Comparison of ENCODE assay signal across 8 cellular contexts in the genomic region with DNA sequence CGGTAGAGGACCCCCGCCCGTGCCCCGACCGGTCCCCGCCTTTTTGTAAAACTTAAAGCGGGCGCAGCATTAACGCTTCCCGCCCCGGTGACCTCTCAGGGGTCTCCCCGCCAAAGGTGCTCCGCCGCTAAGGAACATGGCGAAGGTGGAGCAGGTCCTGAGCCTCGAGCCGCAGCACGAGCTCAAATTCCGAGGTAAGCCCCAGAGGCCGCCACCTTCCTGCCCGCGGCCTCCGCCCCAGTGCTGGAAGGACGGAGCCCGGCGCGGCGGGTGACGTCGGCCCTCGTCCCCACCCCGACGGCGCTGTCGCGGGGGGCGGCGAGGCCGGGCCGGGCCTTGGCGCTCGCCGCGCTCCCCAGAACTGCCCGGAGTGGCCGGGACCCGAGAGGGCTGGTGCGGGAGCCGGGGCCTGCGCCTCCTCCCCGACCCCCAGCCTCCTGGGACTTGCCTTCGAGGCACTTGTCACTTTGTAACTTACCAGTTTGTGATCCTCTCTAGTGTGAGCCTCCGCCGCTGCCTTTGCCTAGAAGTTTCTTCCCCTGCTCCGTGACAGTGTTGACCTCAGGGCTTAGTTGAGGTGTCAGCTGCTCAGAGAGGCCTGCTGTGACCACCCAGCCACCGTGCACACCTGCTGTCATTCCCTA. TPM values are rescaled to one million over a fixed set of nuclear protein-coding genes. Genes with fewer than 3 reads are reported as not detected.
DNase-seq lines count a peak whose midpoint lies in the region; ATAC-seq and TF ChIP-seq lines count a peak whose summit lies in the region.

No MANE protein-coding gene starts in this region.

- ATAC-seq in GM21737 (IDR thresholded peaks at IDR 0.05; ENCODE audit: unreplicated experiment) (peak; percentile 30), IMR-90 (ENCODE audit: low read depth) (peak; percentile 64), Right ventricle myocardium inferior (peak; percentile 45)
- ATAC-seq in activated T-cell treated with anti-CD3 and anti-CD28 coated beads, Interleukin-2, amount 50 U/mL, for 4 hours: peak; percentile 48 to 54

- H3K23ac ChIP-seq in IMR-90 (ENCODE audit: low read depth, low read length) (peak overlapping the region; percentile 99), trophoblast cell (ENCODE audit: low read length) (no peak overlapping the region)

- H3K9ac ChIP-seq in IMR-90 (ENCODE audit: low read depth, low read length): peak overlapping the region; percentile 97
- peak overlapping the region; percentile 100 for H3K9ac ChIP-seq in trophoblast cell (ENCODE audit: low read length)

- H2BK20ac ChIP-seq in IMR-90 (ENCODE audit: low read depth, low read length): no peak overlapping the region

- H3K4me3 ChIP-seq in IMR-90 (ENCODE audit: insufficient read depth, low read depth, low read length): peak overlapping the region; percentile 87
- H3K4me3 ChIP-seq in trophoblast cell (ENCODE audit: low read depth, low read length): peak overlapping the region; percentile 93

- H3K4me3 Mint-ChIP-seq in activated T-cell treated with anti-CD3 and anti-CD28 coated beads, Interleukin-2, amount 50 U/mL, for 4 hours: peak overlapping the region; percentile 96

- peaks cover 16% of the 10 kb centered on the region for H3K79me2 ChIP-seq in trophoblast cell (ENCODE audit: control insufficient read depth, insufficient read depth, low read length, poor library complexity)

- in situ Hi-C loops in IMR-90 (cut with MboI; ENCODE audit: low sequenced_read_pairs): no loop called here

- POLR2A ChIA-PET in IMR-90 (lab: Charles Lee; ENCODE audit: unreplicated experiment): interaction anchor here (0.8 to 1.1 kb wide), 2 partner anchors 13 to 25 kb away, joined by 3 to 5 read pairs; no protein-coding TSS in a partner anchor

- H2AFZ ChIP-seq in IMR-90 (replicated peaks; ENCODE audit: low read length, poor library complexity) (peak overlapping the region; percentile 99), trophoblast cell (ENCODE audit: insufficient read depth, low read length, poor library complexity) (peak overlapping the region; percentile 89)

- peaks cover 6% of the 10 kb centered on the region; the same call in 1 of the 2 replicates for H3K36me3 ChIP-seq in IMR-90 (ENCODE audit: control insufficient read depth, insufficient read depth, low read length)
- no peaks in the 10 kb centered on the region for H3K36me3 ChIP-seq in trophoblast cell (ENCODE audit: control insufficient read depth in 1 of 2, insufficient read depth in 2 of 2, low read length in 2 of 2)

- no peak overlapping the region for H2BK12ac ChIP-seq in trophoblast cell (ENCODE audit: low read length)

- H3K4me2 ChIP-seq in IMR-90 (ENCODE audit: low read depth, low read length): peak overlapping the region; percentile 99
- H3K4me2 ChIP-seq in trophoblast cell (ENCODE audit: low read length): peak overlapping the region; percentile 91

- no peaks in the 10 kb centered on the region for H3K27me3 ChIP-seq in IMR-90 (ENCODE audit: control insufficient read depth, insufficient read depth, low read length)
- no peaks in the 10 kb centered on the region for H3K27me3 ChIP-seq in trophoblast cell (ENCODE audit: insufficient read depth, low read length)

- peak overlapping the region; percentile 68 for H2BK120ac ChIP-seq in IMR-90 (ENCODE audit: low read depth, low read length)
- H2BK120ac ChIP-seq in trophoblast cell (ENCODE audit: insufficient read depth, low read length, poor library complexity): peak overlapping the region; percentile 88

- WGBS in IMR-90 (ENCODE audit: extremely low coverage in 2 of 2, insufficient read length in 1 of 2), 2 experiments: 3% methylated on average over 22 of the region's 56 CpGs; no CpG with 5 or more reads in 1 of the 2 experiments
- WGBS in trophoblast cell (ENCODE audit: extremely low coverage, insufficient coverage, insufficient read length): no CpG with 5 or more reads among the region's 56 CpGs

- H3K4ac ChIP-seq in IMR-90 (ENCODE audit: low read depth, low read length) (peak overlapping the region; percentile 98), trophoblast cell (ENCODE audit: low read depth, low read length) (peak overlapping the region; percentile 97)

- H3K14ac ChIP-seq in IMR-90 (replicated peaks; ENCODE audit: low read depth, low read length): peak overlapping the region; percentile 99
- H3K14ac ChIP-seq in trophoblast cell (ENCODE audit: low read length): peak overlapping the region; percentile 99

- H4K91ac ChIP-seq in IMR-90 (ENCODE audit: insufficient read depth, low read depth, low read length) (peak overlapping the region; percentile 98), trophoblast cell (ENCODE audit: low read depth, low read length) (peak overlapping the region; percentile 97)

- dilution Hi-C loops in IMR-90 (cut with HindIII; ENCODE audit: low sequenced_read_pairs, unreplicated experiment): no loop called here

- H3K4me1 ChIP-seq in IMR-90 (ENCODE audit: control insufficient read depth, insufficient read depth, low read length) (peaks cover 8% of the 10 kb centered on the region), trophoblast cell (ENCODE audit: control insufficient read depth in 1 of 2, insufficient read depth in 2 of 2, low read length in 2 of 2) (peaks cover 2 to 9% of the 10 kb centered on the region in 2 experiments)

- H3K18ac ChIP-seq in IMR-90 (ENCODE audit: low read depth, low read length): peak overlapping the region; percentile 64
- peak overlapping the region; percentile 99 for H3K18ac ChIP-seq in trophoblast cell (ENCODE audit: low read length)

- H3K9me1 ChIP-seq in IMR-90 (ENCODE audit: insufficient read depth, low read length): peaks cover 26% of the 10 kb centered on the region

- H4K12ac ChIP-seq in trophoblast cell (ENCODE audit: low read depth, low read length): peak overlapping the region; percentile 97

- H4K8ac ChIP-seq in IMR-90 (ENCODE audit: low read depth in 2 of 2, low read length in 2 of 2): peak overlapping the region; percentile 96 to 98
- peak overlapping the region; percentile 99 for H4K8ac ChIP-seq in trophoblast cell (ENCODE audit: low read depth, low read length)

- H3K4me1 Mint-ChIP-seq in activated T-cell treated with anti-CD3 and anti-CD28 coated beads, Interleukin-2, amount 50 U/mL, for 4 hours (ENCODE audit: low read depth): peaks cover 44% of the 10 kb centered on the region

- TF ChIP-seq POLR2A in IMR-90 (IDR thresholded peaks at IDR 0.05; ENCODE audit: low read depth, low read length): peak; percentile 92

- H2BK5ac ChIP-seq in IMR-90 (ENCODE audit: low read depth, low read length, poor library complexity, severe bottlenecking) (peak overlapping the region; percentile 91), trophoblast cell (ENCODE audit: low read depth, low read length, poor library complexity) (peak overlapping the region; percentile 92)

- intact Hi-C loops in IMR-90 (cut with micrococcal nuclease): no loop called here
- intact Hi-C loops in Right ventricle myocardium inferior (cut with DNase I): loop anchor here (2.0 to 5.0 kb wide), 2 partner anchors 58 to 81 kb away; partner anchors contain the start of gene RAB22A

- no TSS peak for BruUV-seq in IMR-90 (replicated peaks; lab: Mats Ljungman, UMichigan)

- no peak; the same call in 1 of the 2 replicates for TF ChIP-seq RAD21 in IMR-90 (IDR thresholded peaks at IDR 0.05; ENCODE audit: low read length)

- peak overlapping the region; percentile 99 for H2AK9ac ChIP-seq in IMR-90 (replicated peaks; ENCODE audit: low read depth, low read length, poor library complexity)

- H3K79me1 ChIP-seq in IMR-90 (ENCODE audit: low read depth in 1 of 2, low read length in 2 of 2): peaks cover 12 to 48% of the 10 kb centered on the region in 2 experiments
- H3K79me1 ChIP-seq in trophoblast cell (ENCODE audit: low read length): peaks cover 7% of the 10 kb centered on the region

- peak overlapping the region; percentile 85 for H3K56ac ChIP-seq in IMR-90 (ENCODE audit: extremely low read depth, insufficient read depth, low read length)

- no peaks in the 10 kb centered on the region for H3K9me3 ChIP-seq in IMR-90 (ENCODE audit: control insufficient read depth, insufficient read depth, low read length)
- H3K9me3 ChIP-seq in trophoblast cell (ENCODE audit: insufficient read depth, low read depth, low read length): no peaks in the 10 kb centered on the region

- H4K20me1 ChIP-seq in IMR-90 (ENCODE audit: insufficient read depth, low read length): peaks cover 48% of the 10 kb centered on the region

- peaks cover 23% of the 10 kb centered on the region for H3K36me3 Mint-ChIP-seq in activated T-cell treated with anti-CD3 and anti-CD28 coated beads, Interleukin-2, amount 50 U/mL, for 4 hours (ENCODE audit: insufficient read depth)

- H2AK5ac ChIP-seq in IMR-90 (ENCODE audit: low read depth, low read length) (peak overlapping the region; percentile 97), trophoblast cell (ENCODE audit: low read length) (peak overlapping the region; percentile 78)

- CTCF ChIA-PET in IMR-90 (lab: Yijun Ruan, JAX): interaction anchor here (0.6 to 0.9 kb wide), 3 partner anchors 30 to 60 kb away, joined by 3 to 6 read pairs (median 4); no protein-coding TSS in a partner anchor

- no peak for TF ChIP-seq CTCF in IMR-90 (conservative IDR thresholded peaks at IDR 0.05; ENCODE audit: low read depth, low read length)

- no peaks in the 10 kb centered on the region for H3K9me3 Mint-ChIP-seq in activated T-cell treated with anti-CD3 and anti-CD28 coated beads, Interleukin-2, amount 50 U/mL, for 4 hours

- H2BK15ac ChIP-seq in IMR-90 (ENCODE audit: low read depth, low read length): peak overlapping the region; percentile 34; the same call in 1 of the 3 replicates

- H4K5ac ChIP-seq in IMR-90 (ENCODE audit: low read depth, low read length): peak overlapping the region; percentile 85

- no peaks in the 10 kb centered on the region for H3K27me3 Mint-ChIP-seq in activated T-cell treated with anti-CD3 and anti-CD28 coated beads, Interleukin-2, amount 50 U/mL, for 4 hours (ENCODE audit: low read depth)

- peak overlapping the region; percentile 96 for H3K27ac ChIP-seq in IMR-90 (ENCODE audit: insufficient read depth, low read length)
- peak overlapping the region; percentile 82 for H3K27ac ChIP-seq in trophoblast cell (ENCODE audit: low read depth, low read length)

- DNase-seq in NCI-H2196 (lab: John Stamatoyannopoulos, UW; ENCODE audit: unreplicated experiment) (peak; percentile 29), NCI-H2196 treated with DMSO at 0.1 percent for 48 hours (lab: John Stamatoyannopoulos, UW; ENCODE audit: unreplicated experiment) (no peak), IMR-90 (peak; percentile 32), Right ventricle myocardium inferior (ENCODE audit: missing footprints) (no peak), trophoblast cell (peak; percentile 20 to 56), NCI-H1694 treated with DMSO at 0.1 percent for 48 hours (lab: John Stamatoyannopoulos, UW) (no peak)
- no peak for DNase-seq in activated T-cell treated with anti-CD3 and anti-CD28 coated beads, Interleukin-2, amount 50 U/mL, for 4 hours

RNA-seq across cellular contexts. Expression of gene VAPB, which starts 0.4 kb away (rescaled TPM):
- total RNA-seq in IMR-90 (2012; rRNA removed) (9.1 and 12.8 TPM in 2 replicates), Right ventricle myocardium inferior (72.4 TPM)
- 20.8 and 26.0 TPM in 2 replicates for polyA plus RNA-seq in IMR-90 (2012; rRNA removed)
- 8.2 and 10.0 TPM in 2 replicates for polyA plus RNA-seq in IMR-90 (2012; cell fraction: cytosol; rRNA removed)
- 9.1 and 22.4 TPM in 2 replicates for polyA plus RNA-seq in IMR-90 (2012; cell fraction: nucleus; rRNA removed; ENCODE audit: low replicate concordance)
- 10 to 100 TPM; 34.8 to 39.1 (median 35.9) TPM for total RNA-seq in activated T-cell treated with anti-CD3 and anti-CD28 coated beads, Interleukin-2, amount 50 U/mL, for 4 hours
- polyA plus RNA-seq in trophoblast cell (2013): 34.8 and 35.3 TPM in 2 replicates

Comparison
In these comparisons a context has a peak if more than half of its experiments do, and no peak if none do; other contexts are left out.
1. DNase-seq: peak in NCI-H2196 (single experiment), IMR-90 (single experiment) and trophoblast cell (2 of 2); none in NCI-H2196 treated with DMSO at 0.1 percent for 48 hours (single experiment), activated T-cell treated with anti-CD3 and anti-CD28 coated beads, Interleukin-2, amount 50 U/mL, for 4 hours (single experiment), Right ventricle myocardium inferior (single experiment) and NCI-H1694 treated with DMSO at 0.1 percent for 48 hours (single experiment).
2. Peak in every context shown above with its lines, with median percentiles within 50 percentile points of each other: ATAC-seq.